In the genomic region with DNA sequence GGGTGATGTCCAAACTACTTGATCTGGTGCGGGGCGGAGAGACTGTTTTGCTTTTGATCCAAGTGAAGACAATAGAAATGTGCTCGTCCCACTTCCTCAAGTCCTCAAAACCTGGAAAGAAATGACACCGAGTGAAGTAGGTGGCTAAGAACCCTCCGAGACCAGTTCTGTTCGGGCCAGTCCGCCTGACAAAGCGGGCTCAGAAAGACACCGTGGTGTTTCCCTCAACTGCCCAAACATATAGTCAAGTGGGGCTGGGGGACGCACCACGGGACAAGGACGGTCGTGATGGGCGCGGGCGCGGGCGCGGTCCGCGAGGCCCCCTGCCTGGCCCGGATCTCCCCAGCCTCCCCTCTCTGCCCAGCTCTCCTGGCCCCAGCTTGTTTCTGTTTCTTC, we compare ENCODE assay signal across 8 cellular contexts. TPM values are rescaled to one million over a fixed set of nuclear protein-coding genes. Genes with fewer than 3 reads are reported as not detected.
DNase-seq lines count a peak whose midpoint lies in the region; ATAC-seq and TF ChIP-seq lines count a peak whose summit lies in the region.

No MANE protein-coding gene starts in this region.

- H3F3A ChIP-seq in PC-3 (ENCODE audit: low read length, unreplicated experiment), result peaks cover 47% of the 10 kb centered on the region

- no peak for TF ChIP-seq CTCF in PC-3 (conservative IDR thresholded peaks at IDR 0.05; ENCODE audit: low read depth, low read length)
- TF ChIP-seq CTCF in choroid plexus epithelial cell (conservative IDR thresholded peaks at IDR 0.05; ENCODE audit: low read depth, low read length), result no peak

- ATAC-seq in PC-3, result no peak
- ATAC-seq in HG02870 (IDR thresholded peaks at IDR 0.05; ENCODE audit: unreplicated experiment), result no peak
- no peak for ATAC-seq in HG03565 (IDR thresholded peaks at IDR 0.05; ENCODE audit: unreplicated experiment)

- H3K4me1 ChIP-seq in PC-3 (ENCODE audit: insufficient read depth, low read length) (peaks cover 50% of the 10 kb centered on the region), mononuclear cell (ENCODE audit: insufficient read depth, low read length) (peaks cover 28% of the 10 kb centered on the region), urinary bladder (ENCODE audit: insufficient read depth) (no peaks in the 10 kb centered on the region)

- peak overlapping the region; percentile 93 for H3K4me2 ChIP-seq in PC-3 (ENCODE audit: low read length)

- peak; percentile 39 for DNase-seq in NK-92 treated with Interleukin-12 subunit alpha and Interleukin-12 subunit beta, amount 100 ng/mL, for 24 hours (lab: John Stamatoyannopoulos, UW)
- DNase-seq in NK-92 (lab: John Stamatoyannopoulos, UW; ENCODE audit: unreplicated experiment) (no peak), PC-3 (peak; percentile 45), choroid plexus epithelial cell (ENCODE audit: low read depth) (peak; percentile 62)

- H3K79me2 ChIP-seq in PC-3 (ENCODE audit: low read length), result peaks cover 85% of the 10 kb centered on the region

- H3K4me3 ChIP-seq in PC-3 (ENCODE audit: low read length), result peak overlapping the region; percentile 97
- H3K4me3 ChIP-seq in choroid plexus epithelial cell (ENCODE audit: low read depth, low read length), result peak overlapping the region; percentile 97
- peak overlapping the region; percentile 62 for H3K4me3 ChIP-seq in mononuclear cell (ENCODE audit: low read length)
- H3K4me3 ChIP-seq in urinary bladder (ENCODE audit: low read depth, low read length), result peak overlapping the region; percentile 63

- no peak overlapping the region for H2AFZ ChIP-seq in PC-3 (ENCODE audit: low read length)

- no peaks in the 10 kb centered on the region for H3K9me3 ChIP-seq in PC-3 (ENCODE audit: low read length)
- no peaks in the 10 kb centered on the region for H3K9me3 ChIP-seq in mononuclear cell (ENCODE audit: low read depth, low read length)

- peak overlapping the region; percentile 98 for H3K9ac ChIP-seq in PC-3 (ENCODE audit: low read length)

- CTCF ChIA-PET in PC-3 (lab: Charles Lee), result interaction anchor here (0.6 kb wide), 1 partner anchor 18 kb away, joined by 4 read pairs; no protein-coding TSS in a partner anchor

- no peaks in the 10 kb centered on the region for H3K9me2 ChIP-seq in PC-3 (replicated peaks; ENCODE audit: low read length)

- POLR2A ChIA-PET in PC-3 (lab: Charles Lee; ENCODE audit: unreplicated experiment), result no interaction called here

- WGBS in urinary bladder, result 1% methylated on average over 22 of the region's 22 CpGs

- H3K27ac ChIP-seq in PC-3 (ENCODE audit: low read length) (peak overlapping the region; percentile 94), urinary bladder (ENCODE audit: low read depth) (peak overlapping the region; percentile 3)

- BruUV-seq in PC-3 (replicated peaks; lab: Mats Ljungman, UMichigan), result no TSS peak

- H3K36me3 ChIP-seq in PC-3 (ENCODE audit: low read depth, low read length) (peaks cover 36% of the 10 kb centered on the region), urinary bladder (ENCODE audit: insufficient read depth) (no peaks in the 10 kb centered on the region)

- intact Hi-C loops in PC-3 (cut with micrococcal nuclease), result loop anchor here (5.0 to 10.0 kb wide), 2 partner anchors 263 to 555 kb away; no protein-coding TSS in a partner anchor

- H3K27me3 ChIP-seq in PC-3 (ENCODE audit: low read length) (no peaks in the 10 kb centered on the region), mononuclear cell (ENCODE audit: insufficient read depth, low read length) (peaks cover 45% of the 10 kb centered on the region)

- peaks cover 37% of the 10 kb centered on the region for H4K20me1 ChIP-seq in PC-3 (ENCODE audit: low read length)

RNA-seq across cellular contexts. Expression of a gene that starts 1.6 kb away (rescaled TPM):
- total RNA-seq in PC-3 (2014; rRNA removed), result 181 and 218 TPM in 2 replicates
- total RNA-seq in mononuclear cell, result 52.5 TPM
- 26.4 TPM for total RNA-seq in urinary bladder
- 9.8 TPM for polyA plus RNA-seq in urinary bladder

RNA-seq across cellular contexts. Expression of a gene that starts 54.5 kb away (rescaled TPM):
- total RNA-seq in PC-3 (2014; rRNA removed) (200 and 247 TPM in 2 replicates), mononuclear cell (401 TPM), urinary bladder (358 TPM)
- polyA plus RNA-seq in urinary bladder, result 334 TPM
